ENCODE assay signal across 1 cellular context in the genomic region with DNA sequence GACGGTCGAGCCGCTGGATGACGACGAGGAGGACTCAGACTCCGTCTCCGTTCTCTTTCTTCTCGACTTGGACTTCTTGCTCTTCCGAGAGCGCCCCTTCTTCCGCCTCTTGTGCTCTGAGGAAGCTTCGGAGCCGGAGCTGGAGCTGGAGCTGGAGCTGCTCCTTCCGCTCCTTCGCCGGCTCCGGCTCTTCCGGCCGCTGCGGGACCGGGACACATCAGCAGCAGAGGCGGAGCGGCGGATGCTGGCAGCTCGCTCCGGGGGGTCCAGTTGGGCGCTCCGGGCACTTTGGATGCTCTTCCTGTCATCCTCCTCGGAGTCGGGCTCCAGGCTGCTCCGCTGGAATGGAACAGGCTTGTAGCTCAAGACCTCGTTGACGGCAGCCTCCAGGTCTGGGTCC.
TF ChIP-seq lines count a peak whose summit lies in the region.

No MANE protein-coding gene starts in this region.

TF ChIP-seq in GM23338, 12 proteins besides CTCF, POLR2A, EP300 and RAD21 (continued from another document):
- TF ChIP-seq, protein P1, sequence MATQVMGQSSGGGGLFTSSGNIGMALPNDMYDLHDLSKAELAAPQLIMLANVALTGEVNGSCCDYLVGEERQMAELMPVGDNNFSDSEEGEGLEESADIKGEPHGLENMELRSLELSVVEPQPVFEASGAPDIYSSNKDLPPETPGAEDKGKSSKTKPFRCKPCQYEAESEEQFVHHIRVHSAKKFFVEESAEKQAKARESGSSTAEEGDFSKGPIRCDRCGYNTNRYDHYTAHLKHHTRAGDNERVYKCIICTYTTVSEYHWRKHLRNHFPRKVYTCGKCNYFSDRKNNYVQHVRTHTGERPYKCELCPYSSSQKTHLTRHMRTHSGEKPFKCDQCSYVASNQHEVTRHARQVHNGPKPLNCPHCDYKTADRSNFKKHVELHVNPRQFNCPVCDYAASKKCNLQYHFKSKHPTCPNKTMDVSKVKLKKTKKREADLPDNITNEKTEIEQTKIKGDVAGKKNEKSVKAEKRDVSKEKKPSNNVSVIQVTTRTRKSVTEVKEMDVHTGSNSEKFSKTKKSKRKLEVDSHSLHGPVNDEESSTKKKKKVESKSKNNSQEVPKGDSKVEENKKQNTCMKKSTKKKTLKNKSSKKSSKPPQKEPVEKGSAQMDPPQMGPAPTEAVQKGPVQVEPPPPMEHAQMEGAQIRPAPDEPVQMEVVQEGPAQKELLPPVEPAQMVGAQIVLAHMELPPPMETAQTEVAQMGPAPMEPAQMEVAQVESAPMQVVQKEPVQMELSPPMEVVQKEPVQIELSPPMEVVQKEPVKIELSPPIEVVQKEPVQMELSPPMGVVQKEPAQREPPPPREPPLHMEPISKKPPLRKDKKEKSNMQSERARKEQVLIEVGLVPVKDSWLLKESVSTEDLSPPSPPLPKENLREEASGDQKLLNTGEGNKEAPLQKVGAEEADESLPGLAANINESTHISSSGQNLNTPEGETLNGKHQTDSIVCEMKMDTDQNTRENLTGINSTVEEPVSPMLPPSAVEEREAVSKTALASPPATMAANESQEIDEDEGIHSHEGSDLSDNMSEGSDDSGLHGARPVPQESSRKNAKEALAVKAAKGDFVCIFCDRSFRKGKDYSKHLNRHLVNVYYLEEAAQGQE (IDR thresholded peaks at IDR 0.05; ENCODE audit: unreplicated experiment), result no peak
- TF ChIP-seq, protein P2, sequence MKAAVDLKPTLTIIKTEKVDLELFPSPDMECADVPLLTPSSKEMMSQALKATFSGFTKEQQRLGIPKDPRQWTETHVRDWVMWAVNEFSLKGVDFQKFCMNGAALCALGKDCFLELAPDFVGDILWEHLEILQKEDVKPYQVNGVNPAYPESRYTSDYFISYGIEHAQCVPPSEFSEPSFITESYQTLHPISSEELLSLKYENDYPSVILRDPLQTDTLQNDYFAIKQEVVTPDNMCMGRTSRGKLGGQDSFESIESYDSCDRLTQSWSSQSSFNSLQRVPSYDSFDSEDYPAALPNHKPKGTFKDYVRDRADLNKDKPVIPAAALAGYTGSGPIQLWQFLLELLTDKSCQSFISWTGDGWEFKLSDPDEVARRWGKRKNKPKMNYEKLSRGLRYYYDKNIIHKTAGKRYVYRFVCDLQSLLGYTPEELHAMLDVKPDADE (IDR thresholded peaks at IDR 0.05), result no peak
- TF ChIP-seq EZH2 (IDR thresholded peaks at IDR 0.05; ENCODE audit: low read depth, unreplicated experiment) (no peak), EZH2phosphoT487 (IDR thresholded peaks at IDR 0.05; ENCODE audit: unreplicated experiment) (no peak), POLR2AphosphoS5 (IDR thresholded peaks at IDR 0.05; ENCODE audit: low read depth) (no peak)
